8 cellular contexts compared by ENCODE assay signal in genomic region chr13:69857188-69857821, GRCh38.
DNase-seq lines count a peak whose midpoint lies in the region; ATAC-seq, FAIRE-seq and TF ChIP-seq lines count a peak whose summit lies in the region.

No MANE protein-coding gene starts in this region.

- TF ChIP-seq CTCF in CD4-positive, alpha-beta T cell (IDR thresholded peaks at IDR 0.05) = peak; percentile 49
- peak in 2 of 3 experiments; percentile 35 to 40; a peak in 3 of 6 replicates for TF ChIP-seq CTCF in K562 (IDR thresholded peaks at IDR 0.05 in 2 of 3, conservative IDR thresholded peaks at IDR 0.05 in 1 of 3; ENCODE audit: insufficient read depth in 2 of 3, low read depth in 1 of 3, low read length in 3 of 3)
- TF ChIP-seq CTCF in right lobe of liver (IDR thresholded peaks at IDR 0.05) = peak; percentile 66 to 78 (median 74)

- TF ChIP-seq RAD21 in K562 (CRISPR knock-in tag; conservative IDR thresholded peaks at IDR 0.05 in 1 of 2, IDR thresholded peaks at IDR 0.05 in 1 of 2) = peak; percentile 37 to 73

- TF ChIP-seq EP300 in K562 (IDR thresholded peaks at IDR 0.05; ENCODE audit: low read length) = no peak

- POLR2A ChIA-PET in CD4-positive, alpha-beta T cell (lab: Charles Lee) = no interaction called here
- POLR2A ChIA-PET in K562 (lab: Yijun Ruan, JAX) = no interaction called here

- intact Hi-C loops in CD4-positive, alpha-beta T cell (cut with DNase I, micrococcal nuclease) = no loop called here
- intact Hi-C loops in K562 (cut with micrococcal nuclease) = loop anchor here (1.0 to 2.0 kb wide), 2 partner anchors 279 to 320 kb away; no protein-coding TSS in a partner anchor
- intact Hi-C loops in right lobe of liver (cut with DNase I) = no loop called here
- intact Hi-C loops in activated naive CD4-positive, alpha-beta T cell treated with anti-CD3 and anti-CD28 coated beads for 36 hours (cut with micrococcal nuclease) = loop anchor here (1.0 to 5.0 kb wide), 2 partner anchors 320 to 1555 kb away; no protein-coding TSS in a partner anchor

- H3K36me3 ChIP-seq in K562 (ENCODE audit: control insufficient read depth, insufficient read depth, low read length) = no peaks in the 10 kb centered on the region
- H3K36me3 ChIP-seq in right lobe of liver = no peaks in the 10 kb centered on the region

- H3K27ac ChIP-seq in CD4-positive, alpha-beta T cell (ENCODE audit: low read depth, low read length) = no peak overlapping the region
- H3K27ac ChIP-seq in K562 (ENCODE audit: extremely low read depth, low read depth, low read length) (no peak overlapping the region), right lobe of liver (no peak overlapping the region)

- H3K36me3 Mint-ChIP-seq in CD4-positive, alpha-beta T cell (ENCODE audit: low read depth) = no peaks in the 10 kb centered on the region
- no peaks in the 10 kb centered on the region for H3K36me3 Mint-ChIP-seq in activated naive CD8-positive, alpha-beta T cell treated with anti-CD3 and anti-CD28 coated beads for 36 hours
- H3K36me3 Mint-ChIP-seq in activated naive CD4-positive, alpha-beta T cell treated with anti-CD3 and anti-CD28 coated beads for 36 hours (ENCODE audit: low read depth) = no peaks in the 10 kb centered on the region

- no peaks in the 10 kb centered on the region for H3K9me1 ChIP-seq in K562 (ENCODE audit: control insufficient read depth, insufficient read depth, low read length)

- TF ChIP-seq POLR2A in K562 (conservative IDR thresholded peaks at IDR 0.05) (no peak), right lobe of liver (IDR thresholded peaks at IDR 0.05) (no peak)

- H3K27me3 ChIP-seq in CD4-positive, alpha-beta T cell (ENCODE audit: control insufficient read depth, insufficient read depth, low read length) = no peaks in the 10 kb centered on the region
- H3K27me3 ChIP-seq in K562 (ENCODE audit: control insufficient read depth in 2 of 2, insufficient read depth in 2 of 2, low read length in 2 of 2) = no peaks in the 10 kb centered on the region
- H3K27me3 ChIP-seq in right lobe of liver = no peaks in the 10 kb centered on the region

- no peak for ATAC-seq in CD4-positive, alpha-beta T cell (ENCODE audit: poor library complexity)
- peak; percentile 57 for ATAC-seq in GM19025 (IDR thresholded peaks at IDR 0.05; ENCODE audit: low read depth, unreplicated experiment)
- ATAC-seq in HG03159 (IDR thresholded peaks at IDR 0.05; ENCODE audit: unreplicated experiment) = peak; percentile 96
- 0 out of 3 replicates have a peak, but pooled peaks have one; percentile 47 for ATAC-seq in K562
- ATAC-seq in right lobe of liver = peak; percentile 78 to 87 (median 86)

- H3K9me3 ChIP-seq in CD4-positive, alpha-beta T cell (ENCODE audit: control insufficient read depth, low read length) = no peaks in the 10 kb centered on the region
- no peaks in the 10 kb centered on the region for H3K9me3 ChIP-seq in K562 (replicated peaks; ENCODE audit: control insufficient read depth, insufficient read depth, low read depth, low read length)
- H3K9me3 ChIP-seq in right lobe of liver = no peaks in the 10 kb centered on the region

- BruUV-seq in K562 (replicated peaks; lab: Mats Ljungman, UMichigan) = no TSS peak

- no peaks in the 10 kb centered on the region for H3K4me1 Mint-ChIP-seq in CD4-positive, alpha-beta T cell (ENCODE audit: low read depth)
- H3K4me1 Mint-ChIP-seq in activated naive CD8-positive, alpha-beta T cell treated with anti-CD3 and anti-CD28 coated beads for 36 hours = no peaks in the 10 kb centered on the region
- H3K4me1 Mint-ChIP-seq in activated naive CD4-positive, alpha-beta T cell treated with anti-CD3 and anti-CD28 coated beads for 36 hours (ENCODE audit: low read depth) = no peaks in the 10 kb centered on the region

- no peak overlapping the region for H3K9ac ChIP-seq in K562 (ENCODE audit: insufficient read depth in 1 of 2, low read depth in 2 of 2, low read length in 2 of 2)

- H3K27ac Mint-ChIP-seq in CD4-positive, alpha-beta T cell = no peak overlapping the region
- H3K27ac Mint-ChIP-seq in activated naive CD8-positive, alpha-beta T cell treated with anti-CD3 and anti-CD28 coated beads for 36 hours = no peak overlapping the region
- no peak overlapping the region for H3K27ac Mint-ChIP-seq in activated naive CD4-positive, alpha-beta T cell treated with anti-CD3 and anti-CD28 coated beads for 36 hours

- H3K9me3 Mint-ChIP-seq in CD4-positive, alpha-beta T cell = peaks cover 5% of the 10 kb centered on the region
- peaks cover 1% of the 10 kb centered on the region for H3K9me3 Mint-ChIP-seq in activated naive CD8-positive, alpha-beta T cell treated with anti-CD3 and anti-CD28 coated beads for 36 hours
- peaks cover 5% of the 10 kb centered on the region for H3K9me3 Mint-ChIP-seq in activated naive CD4-positive, alpha-beta T cell treated with anti-CD3 and anti-CD28 coated beads for 36 hours

- no peak for DNase-seq in CD4-positive, alpha-beta T cell
- peak; percentile 85 for DNase-seq in NCI-H2171 treated with DMSO at 0.1 percent for 48 hours (lab: John Stamatoyannopoulos, UW)
- peak; percentile 5 to 52 (median 16) for DNase-seq in K562 (ENCODE audit: extremely low read depth in 1 of 4, low spot score in 3 of 4)
- no peak for DNase-seq in right lobe of liver
- DNase-seq in activated naive CD8-positive, alpha-beta T cell treated with anti-CD3 and anti-CD28 coated beads for 36 hours = no peak
- no peak for DNase-seq in activated naive CD4-positive, alpha-beta T cell treated with anti-CD3 and anti-CD28 coated beads for 36 hours

- H3K79me2 ChIP-seq in K562 (ENCODE audit: control insufficient read depth, insufficient read depth, low read length) = no peaks in the 10 kb centered on the region

- H3K4me2 ChIP-seq in K562 (ENCODE audit: insufficient read depth, low read length) = no peak overlapping the region

- H4K20me1 ChIP-seq in K562 (replicated peaks; ENCODE audit: control insufficient read depth, insufficient read depth, low read length) = no peaks in the 10 kb centered on the region

- CTCF ChIA-PET in CD4-positive, alpha-beta T cell (lab: Charles Lee) = no interaction called here
- CTCF ChIA-PET in K562 (lab: Yijun Ruan, JAX; ENCODE audit: low intra/inter-chr PET ratio) = interaction anchor here (0.5 kb wide), 1 partner anchor 323 kb away, joined by 3 read pairs; no protein-coding TSS in a partner anchor
- CTCF ChIA-PET in activated naive CD4-positive, alpha-beta T cell treated with anti-CD3 and anti-CD28 coated beads for 36 hours (lab: Charles Lee) = no interaction called here

- H2AFZ ChIP-seq in K562 (ENCODE audit: low read depth, low read length) = no peak overlapping the region

- no peak overlapping the region for H3K4me3 Mint-ChIP-seq in CD4-positive, alpha-beta T cell
- no peak overlapping the region for H3K4me3 Mint-ChIP-seq in activated naive CD8-positive, alpha-beta T cell treated with anti-CD3 and anti-CD28 coated beads for 36 hours
- H3K4me3 Mint-ChIP-seq in activated naive CD4-positive, alpha-beta T cell treated with anti-CD3 and anti-CD28 coated beads for 36 hours = no peak overlapping the region

- H3K4me3 ChIP-seq in K562 (no peak overlapping the region), right lobe of liver (no peak overlapping the region)

- WGBS in K562 (ENCODE audit: insufficient coverage, low coverage, missing lambda C conversion rate) = 2% methylated on average over 4 of the region's 4 CpGs
- under 1% methylated on average over 4 of the region's 4 CpGs for WGBS in right lobe of liver (ENCODE audit: insufficient coverage, low coverage, low lambda C conversion rate, missing lambda C conversion rate)

- H3K27me3 Mint-ChIP-seq in CD4-positive, alpha-beta T cell = no peaks in the 10 kb centered on the region
- H3K27me3 Mint-ChIP-seq in activated naive CD8-positive, alpha-beta T cell treated with anti-CD3 and anti-CD28 coated beads for 36 hours = no peaks in the 10 kb centered on the region
- H3K27me3 Mint-ChIP-seq in activated naive CD4-positive, alpha-beta T cell treated with anti-CD3 and anti-CD28 coated beads for 36 hours (ENCODE audit: low read depth) = no peaks in the 10 kb centered on the region

- in situ Hi-C loops in K562 (cut with MboI) = loop anchor here (25.0 kb wide), 1 partner anchor 320 kb away; no protein-coding TSS in a partner anchor

- no peak for FAIRE-seq in K562 (lab: Jason Lieb, UNC)

- H3K4me1 ChIP-seq in K562 (replicated peaks in 1 of 2; ENCODE audit: control insufficient read depth in 2 of 2, insufficient read depth in 2 of 2, low read length in 2 of 2) (no peaks in the 10 kb centered on the region), right lobe of liver (no peaks in the 10 kb centered on the region)

TF ChIP-seq in K562, 482 proteins besides CTCF, POLR2A, EP300 and RAD21:
- TF ChIP-seq JUND (IDR thresholded peaks at IDR 0.05; ENCODE audit: borderline replicate concordance, low read depth, low read length) (no peak), JUND (tag; IDR thresholded peaks at IDR 0.05; ENCODE audit: borderline replicate concordance, low read depth, low read length) (no peak), DNMT1 (IDR thresholded peaks at IDR 0.05) (no peak), SMC3 (conservative IDR thresholded peaks at IDR 0.05; ENCODE audit: insufficient read depth, low read depth, low read length) (0 out of 2 replicates have a peak, but pooled peaks have one; percentile 8), ZNF398 (CRISPR knock-in tag; IDR thresholded peaks at IDR 0.05) (no peak)

Comparison
In these comparisons a context has a peak if more than half of its experiments do, and no peak if none do; other contexts are left out.
1. DNase-seq: peak in NCI-H2171 treated with DMSO at 0.1 percent for 48 hours (single experiment) and K562 (4 of 4); none in CD4-positive, alpha-beta T cell (0 of 10), right lobe of liver (0 of 3), activated naive CD8-positive, alpha-beta T cell treated with anti-CD3 and anti-CD28 coated beads for 36 hours (single experiment) and activated naive CD4-positive, alpha-beta T cell treated with anti-CD3 and anti-CD28 coated beads for 36 hours (single experiment).
2. intact Hi-C loops: an anchor here in K562 (1.0 to 2.0 kb wide) and activated naive CD4-positive, alpha-beta T cell treated with anti-CD3 and anti-CD28 coated beads for 36 hours (1.0 to 5.0 kb wide); none called in CD4-positive, alpha-beta T cell and right lobe of liver.
3. Peak in every context shown above with its lines, with median percentiles within 50 percentile points of each other: CTCF ChIP-seq.